17 cellular contexts compared by ENCODE assay signal in the genomic region with DNA sequence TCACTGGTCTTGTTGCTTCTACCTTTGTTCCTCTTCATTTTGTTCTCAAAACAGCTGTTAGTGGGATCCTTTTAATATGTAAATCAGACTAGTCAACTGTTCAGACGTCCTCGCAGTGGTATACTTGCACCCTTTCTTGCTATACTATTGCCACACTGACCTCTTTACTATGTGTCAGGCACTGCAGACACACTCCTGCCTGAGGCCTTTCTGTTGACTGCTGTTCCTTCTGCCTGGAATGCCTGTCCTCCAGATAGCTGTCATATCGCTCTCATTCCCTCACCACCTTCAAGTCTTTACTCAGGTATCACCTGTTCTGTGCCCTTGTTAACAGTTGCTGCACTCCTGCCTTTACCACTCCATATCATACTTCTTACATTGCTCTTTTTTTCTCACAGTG.
"Had no signal": no experiment of that assay in that cellular context is flagged by ENCODE, and none has a peak within 500 bp of the region (broad histone marks: within the 10 kb centered on the region; RNA-seq: fewer than 3 reads in every experiment).

No MANE protein-coding gene starts in this region.

- H3K27me3 Mint-ChIP-seq: activated CD8-positive, alpha-beta memory T cell treated with anti-CD3 and anti-CD28 coated beads, Interleukin-2, amount 10 ng/mL, durations not matched to agents 7 days and 5 days; activated naive CD8-positive, alpha-beta T cell treated with anti-CD3 and anti-CD28 coated beads for 36 hours; activated T-cell treated with anti-CD3 and anti-CD28 coated beads, Interleukin-2, amount 50 U/mL, for 24 hours; stimulated activated naive CD8-positive, alpha-beta T cell treated with anti-CD3 and anti-CD28 coated beads, Interleukin-15, amount 100 ng/mL, for 72 hours had no signal

- H3K4me2 ChIP-seq: SK-N-SH had no signal

- H3K9me3 Mint-ChIP-seq: activated naive CD8-positive, alpha-beta T cell treated with anti-CD3 and anti-CD28 coated beads for 36 hours; activated T-cell treated with anti-CD3 and anti-CD28 coated beads, Interleukin-2, amount 50 U/mL, for 24 hours; natural killer cell; stimulated activated naive CD8-positive, alpha-beta T cell treated with anti-CD3 and anti-CD28 coated beads, Interleukin-15, amount 100 ng/mL, for 72 hours; T-helper 1 cell treated with Interleukin-12 subunit alpha and Interleukin-12 subunit beta and Interleukin-4 antibody, amounts not matched to agents 30 μg/mL and 1 μg/mL, for 36 hours had no signal

- H3K4me1 ChIP-seq: breast epithelium, testis had no signal

- H3K9ac ChIP-seq: SK-N-SH had no signal

- H3K36me3 ChIP-seq: breast epithelium had no signal

- H3K9me3 ChIP-seq: breast epithelium, gastrocnemius medialis, psoas muscle, sigmoid colon, SK-N-SH, testis had no signal

- H3K4me1 Mint-ChIP-seq: activated CD8-positive, alpha-beta memory T cell treated with anti-CD3 and anti-CD28 coated beads, Interleukin-2, amount 10 ng/mL, durations not matched to agents 7 days and 5 days; stimulated activated naive CD8-positive, alpha-beta T cell treated with anti-CD3 and anti-CD28 coated beads, Interleukin-15, amount 100 ng/mL, for 72 hours had no signal

- ATAC-seq: activated CD4-positive, CD25-positive, alpha-beta regulatory T cell treated with anti-CD3 and anti-CD28 coated beads, Interleukin-2, amount 50 U/mL, for 24 hours; activated CD8-positive, alpha-beta memory T cell treated with anti-CD3 and anti-CD28 coated beads, Interleukin-2, amount 10 ng/mL, durations not matched to agents 7 days and 5 days; gastrocnemius medialis; natural killer cell; psoas muscle; stimulated activated naive CD8-positive, alpha-beta T cell treated with anti-CD3 and anti-CD28 coated beads, Interleukin-15, amount 100 ng/mL, for 72 hours had no signal

- H3K4me3 Mint-ChIP-seq: activated CD8-positive, alpha-beta memory T cell treated with anti-CD3 and anti-CD28 coated beads, Interleukin-2, amount 10 ng/mL, durations not matched to agents 7 days and 5 days; activated naive CD8-positive, alpha-beta T cell treated with anti-CD3 and anti-CD28 coated beads for 36 hours; activated T-cell treated with anti-CD3 and anti-CD28 coated beads, Interleukin-2, amount 50 U/mL, for 24 hours; natural killer cell; stimulated activated naive CD8-positive, alpha-beta T cell treated with anti-CD3 and anti-CD28 coated beads, Interleukin-15, amount 100 ng/mL, for 72 hours; T-helper 1 cell treated with Interleukin-12 subunit alpha and Interleukin-12 subunit beta and Interleukin-4 antibody, amounts not matched to agents 30 μg/mL and 1 μg/mL, for 36 hours had no signal

- H3K27me3 ChIP-seq: breast epithelium, gastrocnemius medialis, sigmoid colon, testis had no signal

- H3K27ac Mint-ChIP-seq: activated CD8-positive, alpha-beta memory T cell treated with anti-CD3 and anti-CD28 coated beads, Interleukin-2, amount 10 ng/mL, durations not matched to agents 7 days and 5 days; activated naive CD8-positive, alpha-beta T cell treated with anti-CD3 and anti-CD28 coated beads for 36 hours; activated T-cell treated with anti-CD3 and anti-CD28 coated beads, Interleukin-2, amount 50 U/mL, for 24 hours; natural killer cell; T-helper 1 cell treated with Interleukin-12 subunit alpha and Interleukin-12 subunit beta and Interleukin-4 antibody, amounts not matched to agents 30 μg/mL and 1 μg/mL, for 36 hours had no signal

- DNase-seq: activated CD4-positive, alpha-beta T cell treated with anti-CD3 and anti-CD28 coated beads, Interleukin-2, amount 50 U/mL, for 4 hours; activated CD8-positive, alpha-beta memory T cell treated with anti-CD3 and anti-CD28 coated beads, Interleukin-2, amount 10 ng/mL, durations not matched to agents 7 days and 5 days; activated gamma-delta T cell treated with Interleukin-2 at 50 U/mL for 16 hours; activated naive CD8-positive, alpha-beta T cell treated with anti-CD3 and anti-CD28 coated beads for 36 hours; activated T-cell treated with anti-CD3 and anti-CD28 coated beads, Interleukin-2, amount 50 U/mL, for 24 hours; anterior cingulate cortex; gastrocnemius medialis; natural killer cell; occipital lobe; psoas muscle; sigmoid colon; SK-N-SH; stimulated activated naive CD8-positive, alpha-beta T cell treated with anti-CD3 and anti-CD28 coated beads, Interleukin-15, amount 100 ng/mL, for 72 hours; testis had no signal

- H3K27ac ChIP-seq: breast epithelium, gastrocnemius medialis, psoas muscle, sigmoid colon, testis had no signal

- H3K9me2 ChIP-seq: SK-N-SH had no signal

- H3K4me3 ChIP-seq: breast epithelium, gastrocnemius medialis, psoas muscle, sigmoid colon, testis had no signal
